8 cellular contexts compared by ENCODE assay signal in genomic region chr20:50509923-50510705, GRCh38. TPM values are rescaled to one million over a fixed set of nuclear protein-coding genes. Genes with fewer than 3 reads are reported as not detected.
DNase-seq lines count a peak whose midpoint lies in the region; TF ChIP-seq lines count a peak whose summit lies in the region.

TSS of gene PTPN1 (plus strand) at chr20:50510383. CDS start at chr20:50510528, 145 bp downstream.

- POLR2A ChIA-PET in SK-N-SH (lab: Yijun Ruan, JAX), result interaction anchor here (0.6 kb wide), 1 partner anchor 18 kb away, joined by 3 read pairs; no protein-coding TSS in a partner anchor

- TF ChIP-seq CTCF in HFFc6 (IDR thresholded peaks at IDR 0.05) (peak; percentile 47), SK-N-SH (IDR thresholded peaks at IDR 0.05) (no peak), suprapubic skin (IDR thresholded peaks at IDR 0.05) (peak; percentile 21 to 55)

- WGBS in SK-N-SH (ENCODE audit: low lambda C conversion rate), result 0% methylated on average over 16 of the region's 64 CpGs
- WGBS in suprapubic skin, result under 1% methylated on average over 32 of the region's 64 CpGs

- H3K36me3 Mint-ChIP-seq in HFFc6 (ENCODE audit: low read depth), result peaks cover 3% of the 10 kb centered on the region

- peaks cover 18% of the 10 kb centered on the region for H3F3A ChIP-seq in SK-N-SH (replicated peaks; ENCODE audit: insufficient read depth)

- peaks cover 33% of the 10 kb centered on the region for H4K20me1 ChIP-seq in SK-N-SH (ENCODE audit: insufficient read depth)

- H3K27me3 ChIP-seq in SK-N-SH (ENCODE audit: insufficient read depth) (no peaks in the 10 kb centered on the region), suprapubic skin (no peaks in the 10 kb centered on the region)

- peak; percentile 94 to 98 for TF ChIP-seq POLR2A in suprapubic skin (IDR thresholded peaks at IDR 0.05)

- H3K79me2 ChIP-seq in SK-N-SH (ENCODE audit: insufficient read depth), result peaks cover 50% of the 10 kb centered on the region

- peak within 1 kb of the TSS; percentile 93 for H3K4me3 Mint-ChIP-seq in HFFc6

- CTCF ChIA-PET in SK-N-SH (lab: Yijun Ruan, JAX), result interaction anchor here (1.5 to 3.3 kb wide), 5 partner anchors 14 to 324 kb away, joined by 3 to 13 read pairs (median 5); partner anchors contain the start of gene BCAS4

- peak within 1 kb of the TSS; percentile 95 for H3K9ac ChIP-seq in SK-N-SH

- H3K27me3 Mint-ChIP-seq in HFFc6 (ENCODE audit: insufficient read depth), result no peaks in the 10 kb centered on the region; the same call in none of the 2 replicates

- H3K9me3 ChIP-seq in SK-N-SH, result no peaks in the 10 kb centered on the region
- no peaks in the 10 kb centered on the region for H3K9me3 ChIP-seq in suprapubic skin

- DNase-seq in GM04504 (ENCODE audit: low read depth), result peak; percentile 98
- peak; percentile 99 for DNase-seq in HFFc6
- peak; percentile 94 for DNase-seq in NCI-H1048 (lab: John Stamatoyannopoulos, UW)
- peak; percentile 98 for DNase-seq in SK-N-SH
- DNase-seq in activated naive CD4-positive, alpha-beta T cell treated with anti-CD3 and anti-CD28 coated beads, Interleukin-2, amount 50 U/mL, for 16 hours, result peak; percentile 99
- peak; percentile 97 for DNase-seq in germinal center (ENCODE audit: low spot score)
- DNase-seq in nucleus accumbens (lab: John Stamatoyannopoulos, UW), result peak; percentile 72 to 99 (median 97)
- DNase-seq in suprapubic skin (ENCODE audit: low spot score in 2 of 2), result peak; percentile 99

- H3K4me1 ChIP-seq in SK-N-SH (ENCODE audit: control insufficient read depth in 1 of 2, insufficient read depth in 2 of 2, low read depth in 1 of 2, low read length in 1 of 2), result peaks cover 15 to 27% of the 10 kb centered on the region in 2 experiments
- peaks cover 47% of the 10 kb centered on the region for H3K4me1 ChIP-seq in suprapubic skin

- H3K36me3 ChIP-seq in SK-N-SH (replicated peaks in 1 of 2; ENCODE audit: control insufficient read depth in 1 of 2, insufficient read depth in 2 of 2, low read length in 1 of 2) (no peaks in the 10 kb centered on the region), suprapubic skin (no peaks in the 10 kb centered on the region)

- H3K4me2 ChIP-seq in SK-N-SH, result peak within 1 kb of the TSS; percentile 95

- peaks cover 51% of the 10 kb centered on the region for H3K4me1 Mint-ChIP-seq in HFFc6 (ENCODE audit: low read depth)

- H3K4me3 ChIP-seq in SK-N-SH (ENCODE audit: low read depth in 2 of 2, low read length in 1 of 2), result peak within 1 kb of the TSS; percentile 71 to 97
- peak within 1 kb of the TSS; percentile 97 for H3K4me3 ChIP-seq in suprapubic skin

- H3K27ac Mint-ChIP-seq in HFFc6, result peak within 1 kb of the TSS; percentile 88

- TF ChIP-seq EP300 in SK-N-SH (IDR thresholded peaks at IDR 0.05; ENCODE audit: borderline replicate concordance in 1 of 2, low read depth in 1 of 2, low read length in 1 of 2), result no peak
- TF ChIP-seq EP300 in suprapubic skin (IDR thresholded peaks at IDR 0.05), result no peak

- peak within 1 kb of the TSS; percentile 85 for H2AFZ ChIP-seq in SK-N-SH (ENCODE audit: low read depth)

- H3K9me3 Mint-ChIP-seq in HFFc6, result no peaks in the 10 kb centered on the region

- no peak for TF ChIP-seq RAD21 in SK-N-SH (IDR thresholded peaks at IDR 0.05; ENCODE audit: low read length)

- no peaks in the 10 kb centered on the region for H3K9me2 ChIP-seq in SK-N-SH

- H3K27ac ChIP-seq in SK-N-SH (ENCODE audit: low read depth in 2 of 2, low read length in 1 of 2) (peak within 1 kb of the TSS; percentile 79 to 82), suprapubic skin (peak within 1 kb of the TSS; percentile 93)

TF ChIP-seq in SK-N-SH, 30 proteins besides CTCF, POLR2A, EP300 and RAD21:
- TF ChIP-seq NFIC (IDR thresholded peaks at IDR 0.05; ENCODE audit: borderline replicate concordance), result no peak
- TF ChIP-seq TAF1 (IDR thresholded peaks at IDR 0.05; ENCODE audit: borderline replicate concordance, low read depth, low read length), result peak; percentile 92
- no peak for TF ChIP-seq SMC3 (IDR thresholded peaks at IDR 0.05; ENCODE audit: low read depth, low read length)
- peak; percentile 90 for TF ChIP-seq SIN3A (IDR thresholded peaks at IDR 0.05; ENCODE audit: borderline replicate concordance, low read depth, low read length)
- TF ChIP-seq FOXM1 (IDR thresholded peaks at IDR 0.05; ENCODE audit: low read depth), result no peak
- no peak for TF ChIP-seq FOXJ3 (CRISPR knock-in tag; IDR thresholded peaks at IDR 0.05)
- no peak for TF ChIP-seq NRF1 (IDR thresholded peaks at IDR 0.05; ENCODE audit: low read depth, low read length)
- peak; percentile 98 for TF ChIP-seq CHD2 (IDR thresholded peaks at IDR 0.05; ENCODE audit: low read length, partially characterized antibody)
- TF ChIP-seq MXI1 (IDR thresholded peaks at IDR 0.05; ENCODE audit: low read depth, low read length), result peak; percentile 89
- TF ChIP-seq RCOR1 (IDR thresholded peaks at IDR 0.05; ENCODE audit: low read length), result peak; percentile 66; the same call in 1 of the 2 replicates
- peak; percentile 81 for TF ChIP-seq ELF1 (IDR thresholded peaks at IDR 0.05)
- TF ChIP-seq POLR2AphosphoS5 (IDR thresholded peaks at IDR 0.05; ENCODE audit: low read depth, low read length), result peak; percentile 94
- peak; percentile 79 for TF ChIP-seq GABPA (IDR thresholded peaks at IDR 0.05; ENCODE audit: low read depth)
- no peak for TF ChIP-seq MEF2A (IDR thresholded peaks at IDR 0.05; ENCODE audit: borderline replicate concordance, low read depth)
- no peak for TF ChIP-seq USF1 (IDR thresholded peaks at IDR 0.05; ENCODE audit: borderline replicate concordance, low read depth)
- TF ChIP-seq ZBTB33 (IDR thresholded peaks at IDR 0.05; ENCODE audit: borderline replicate concordance, low read depth), result peak; percentile 93
- peak; percentile 46 for TF ChIP-seq MAX (IDR thresholded peaks at IDR 0.05; ENCODE audit: low read depth)
- TF ChIP-seq TCF12 (IDR thresholded peaks at IDR 0.05), result peak; percentile 56; the same call in 1 of the 2 replicates
- TF ChIP-seq RFX5 (IDR thresholded peaks at IDR 0.05; ENCODE audit: low read length), result peak; percentile 50
- TF ChIP-seq, protein P1, sequence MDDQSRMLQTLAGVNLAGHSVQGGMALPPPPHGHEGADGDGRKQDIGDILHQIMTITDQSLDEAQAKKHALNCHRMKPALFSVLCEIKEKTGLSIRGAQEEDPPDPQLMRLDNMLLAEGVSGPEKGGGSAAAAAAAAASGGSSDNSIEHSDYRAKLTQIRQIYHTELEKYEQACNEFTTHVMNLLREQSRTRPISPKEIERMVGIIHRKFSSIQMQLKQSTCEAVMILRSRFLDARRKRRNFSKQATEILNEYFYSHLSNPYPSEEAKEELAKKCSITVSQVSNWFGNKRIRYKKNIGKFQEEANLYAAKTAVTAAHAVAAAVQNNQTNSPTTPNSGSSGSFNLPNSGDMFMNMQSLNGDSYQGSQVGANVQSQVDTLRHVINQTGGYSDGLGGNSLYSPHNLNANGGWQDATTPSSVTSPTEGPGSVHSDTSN (IDR thresholded peaks at IDR 0.05), result peak; percentile 56
- no peak for TF ChIP-seq RXRA (IDR thresholded peaks at IDR 0.05; ENCODE audit: borderline replicate concordance, low read depth)
- peak; percentile 66; the same call in 1 of the 2 replicates for TF ChIP-seq YY1 (IDR thresholded peaks at IDR 0.05; ENCODE audit: low read depth)

RNA-seq across cellular contexts. Expression of gene PTPN1, which starts in this region (rescaled TPM):
- 10 to 100 TPM; 37.8 to 46.5 (median 45.2) TPM for total RNA-seq in HFFc6 (2021; fragmentation: NEBNext Ultra II Directional; extraction: Animal tissue kit (Norgen Biotek cat#: 25700))
- 23.6 and 25.2 TPM in 2 replicates for polyA plus RNA-seq in SK-N-SH (2012; rRNA removed)
- polyA plus RNA-seq in SK-N-SH (2012; cell fraction: cytosol; rRNA removed), result 26.2 and 27.0 TPM in 2 replicates
- 25.5 and 40.8 TPM in 2 replicates for polyA plus RNA-seq in SK-N-SH (2012; cell fraction: nucleus; rRNA removed)
- 10 to 100 TPM; 33.4 to 40.9 (median 36.2) TPM for total RNA-seq in suprapubic skin

Comparison
In these comparisons a context has a peak if more than half of its experiments do, and no peak if none do; other contexts are left out.
1. Peak in every context shown above with its lines: DNase-seq, H3K4me3 ChIP-seq and H3K27ac ChIP-seq.